In the genomic region with DNA sequence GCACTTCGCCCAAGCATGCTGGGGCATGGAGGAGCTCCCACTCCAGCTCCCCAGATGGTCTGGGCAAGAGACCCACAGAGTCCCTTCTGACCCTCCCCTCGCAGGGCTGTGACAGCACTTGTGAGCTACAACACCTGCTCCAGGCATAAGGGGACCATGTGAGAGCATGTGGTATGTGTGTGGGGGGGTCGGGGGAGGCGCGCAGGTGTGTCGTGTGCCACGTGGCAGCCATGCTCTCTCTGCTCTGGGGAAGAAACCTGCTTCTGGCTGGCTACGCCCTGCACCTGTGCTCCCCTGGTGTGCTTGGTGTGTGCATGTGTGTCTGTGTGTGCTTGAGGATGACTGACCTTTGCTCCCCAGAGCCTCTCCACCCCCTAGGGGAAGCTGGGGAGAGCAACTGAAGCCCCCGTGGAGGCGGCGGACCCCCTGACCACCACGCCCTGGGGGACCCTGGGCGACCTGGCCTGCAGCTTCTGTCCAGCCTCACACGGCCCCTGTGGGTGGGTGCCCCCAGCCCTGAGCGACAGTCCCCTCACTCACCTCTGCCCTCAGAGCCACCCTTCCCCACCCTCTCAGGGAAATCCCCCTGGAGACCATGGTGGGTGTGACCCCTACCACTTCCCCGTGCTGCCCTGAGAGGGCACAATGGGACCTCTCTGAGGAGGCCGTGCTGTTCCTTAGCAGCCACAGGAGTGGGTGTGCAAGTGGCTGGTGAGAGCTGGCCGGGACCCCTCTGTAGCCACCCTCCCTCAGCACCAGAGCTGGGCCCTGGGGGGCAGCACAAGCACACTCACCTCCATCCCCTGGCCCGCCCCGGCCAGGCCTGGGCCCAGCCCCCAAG, we compare ENCODE assay signal across 1 cellular context.
TF ChIP-seq lines count a peak whose summit lies in the region.

No MANE protein-coding gene starts in this region.

TF ChIP-seq in H1, 55 proteins besides CTCF, POLR2A, EP300 and RAD21:
- TF ChIP-seq KDM1A (IDR thresholded peaks at IDR 0.05; ENCODE audit: borderline replicate concordance, low read length) (no peak), ZNF274 (IDR thresholded peaks at IDR 0.05; ENCODE audit: borderline replicate concordance, extremely low read depth, low read length) (no peak), FOSL1 (IDR thresholded peaks at IDR 0.05; ENCODE audit: insufficient read depth, low read depth, low read length) (no peak), MAFK (IDR thresholded peaks at IDR 0.05; ENCODE audit: low read depth, low read length) (no peak), USF2 (IDR thresholded peaks at IDR 0.05; ENCODE audit: low read length) (no peak), SAP30 (IDR thresholded peaks at IDR 0.05; ENCODE audit: insufficient read depth, insufficient replicate concordance, low read length) (no peak), E2F6 (IDR thresholded peaks at IDR 0.05) (no peak), SUZ12 (IDR thresholded peaks at IDR 0.05; ENCODE audit: low read length) (no peak), RXRA (IDR thresholded peaks at IDR 0.05; ENCODE audit: insufficient read depth, low read depth, low read length) (no peak), SRF (IDR thresholded peaks at IDR 0.05; ENCODE audit: low read depth, low read length) (no peak), SP4 (IDR thresholded peaks at IDR 0.05; ENCODE audit: low read length) (no peak), SP1 (IDR thresholded peaks at IDR 0.05; ENCODE audit: low read depth, low read length) (no peak), KDM4A (IDR thresholded peaks at IDR 0.05; ENCODE audit: low read depth, low read length, severe bottlenecking) (no peak), GTF2F1 (IDR thresholded peaks at IDR 0.05; ENCODE audit: borderline replicate concordance, low read depth, low read length) (no peak), KDM5A (IDR thresholded peaks at IDR 0.05; ENCODE audit: low read length) (no peak), RFX5 (IDR thresholded peaks at IDR 0.05; ENCODE audit: borderline replicate concordance, low read depth, low read length) (no peak), ASH2L (IDR thresholded peaks at IDR 0.05; ENCODE audit: low read length) (no peak)
